8 cellular contexts compared by ENCODE assay signal in the genomic region with DNA sequence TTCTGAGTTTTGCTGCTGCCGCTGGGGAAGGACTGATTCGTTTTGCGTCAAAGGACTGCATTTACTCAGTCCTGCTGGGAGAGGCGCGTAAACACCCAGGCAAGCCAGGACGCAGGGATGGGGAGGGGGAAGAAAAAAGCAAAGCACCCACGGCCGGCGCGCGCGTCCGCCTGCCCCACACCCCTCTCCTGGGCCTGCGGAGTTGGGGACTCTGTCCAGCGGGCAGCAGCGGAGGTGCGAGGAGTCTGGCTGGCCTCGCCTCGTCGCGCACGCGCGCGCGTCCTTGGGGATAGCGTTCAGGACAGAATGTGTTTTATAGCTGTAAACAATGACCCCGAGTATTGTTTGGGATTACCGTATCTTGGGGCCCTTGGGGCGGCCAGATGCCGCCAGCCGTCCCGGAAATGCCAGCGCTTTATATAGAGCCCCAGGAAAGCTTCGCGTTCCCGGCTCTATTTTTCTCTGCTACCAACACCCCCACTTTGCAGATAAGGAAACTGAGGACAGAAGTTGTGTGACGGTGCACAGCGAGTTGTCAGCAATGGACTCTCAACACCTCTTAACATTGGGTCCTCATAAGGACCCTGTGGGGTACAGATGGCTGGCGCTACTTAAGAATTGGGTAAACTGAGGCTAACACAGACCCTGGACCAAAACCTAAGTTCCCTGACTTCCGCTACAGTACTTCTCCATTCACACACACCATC. TPM values are rescaled to one million over a fixed set of nuclear protein-coding genes. Genes with fewer than 3 reads are reported as not detected.
DNase-seq lines count a peak whose midpoint lies in the region; ATAC-seq and TF ChIP-seq lines count a peak whose summit lies in the region.

No MANE protein-coding gene starts in this region.

- ATAC-seq in left cardiac atrium (peak; percentile 14 to 23), HG02763 (IDR thresholded peaks at IDR 0.05; ENCODE audit: unreplicated experiment) (no peak)

- no peaks in the 10 kb centered on the region for H3K9me3 ChIP-seq in adrenal gland (replicated peaks in 1 of 3)
- no peaks in the 10 kb centered on the region for H3K9me3 ChIP-seq in trophoblast cell (ENCODE audit: insufficient read depth, low read depth, low read length)

- peak overlapping the region; percentile 95 for H2AFZ ChIP-seq in trophoblast cell (ENCODE audit: insufficient read depth, low read length, poor library complexity)

- H2BK12ac ChIP-seq in trophoblast cell (ENCODE audit: low read length) = peak overlapping the region; percentile 89

- H3K79me2 ChIP-seq in trophoblast cell (ENCODE audit: control insufficient read depth, insufficient read depth, low read length, poor library complexity) = peaks cover 35% of the 10 kb centered on the region

- H2AK5ac ChIP-seq in trophoblast cell (ENCODE audit: low read length) = peak overlapping the region; percentile 32

- no peak overlapping the region for H3K23ac ChIP-seq in trophoblast cell (ENCODE audit: low read length)

- H3K79me1 ChIP-seq in trophoblast cell (ENCODE audit: low read length) = peaks cover 64% of the 10 kb centered on the region

- TF ChIP-seq CTCF in adrenal gland (IDR thresholded peaks at IDR 0.05) (no peak), GM13977 (IDR thresholded peaks at IDR 0.05; ENCODE audit: extremely low read depth, insufficient read depth, missing control alignments) (no peak)

- peak overlapping the region; percentile 77 for H3K9ac ChIP-seq in trophoblast cell (ENCODE audit: low read length)

- peak overlapping the region; percentile 86 for H4K91ac ChIP-seq in trophoblast cell (ENCODE audit: low read depth, low read length)

- intact Hi-C loops in adrenal gland (cut with DNase I) = loop anchor here (5.0 to 10.0 kb wide), 3 partner anchors 434 to 686 kb away; partner anchors contain the start of gene MRPL33 (in 1 of the 2)
- intact Hi-C loops in left cardiac atrium (cut with DNase I) = loop anchor here (2.0 to 10.0 kb wide), 4 partner anchors 56 to 686 kb away; partner anchors contain the start of genes BABAM2 (in 1 of the 2) and RBKS (in 1 of the 2)

- H3K27ac ChIP-seq in adrenal gland (peak overlapping the region; percentile 94 to 100 (median 98)), trophoblast cell (ENCODE audit: low read depth, low read length) (peak overlapping the region; percentile 98)

- H4K12ac ChIP-seq in trophoblast cell (ENCODE audit: low read depth, low read length) = peak overlapping the region; percentile 94

- peak overlapping the region; percentile 92 for H2BK120ac ChIP-seq in trophoblast cell (ENCODE audit: insufficient read depth, low read length, poor library complexity)

- H3K4me1 ChIP-seq in adrenal gland (replicated peaks in 1 of 2) (peaks cover 4 to 14% of the 10 kb centered on the region in 2 donors), trophoblast cell (ENCODE audit: control insufficient read depth in 1 of 2, insufficient read depth in 2 of 2, low read length in 2 of 2) (peaks cover 24 to 29% of the 10 kb centered on the region in 2 experiments)

- TF ChIP-seq POLR2A in adrenal gland (IDR thresholded peaks at IDR 0.05) = peak in 1 of 2 donors; percentile 41

- DNase-seq in NCI-H748 (lab: John Stamatoyannopoulos, UW; ENCODE audit: unreplicated experiment) = peak; percentile 72
- DNase-seq in NCI-H748 treated with DMSO at 0.1 percent for 48 hours (lab: John Stamatoyannopoulos, UW) = no peak
- peak; percentile 62 to 63 for DNase-seq in Kasumi-1 (lab: John Stamatoyannopoulos, UW)
- DNase-seq in adrenal gland = peak in 6 of 7 donors; percentile 89 to 94 (median 92)
- peak; percentile 92 for DNase-seq in left cardiac atrium
- DNase-seq in trophoblast cell = peak; percentile 58 to 72
- DNase-seq in GM13977 (ENCODE audit: low spot score) = no peak

- in situ Hi-C loops in GM13977 (cut with MboI; ENCODE audit: low pct_unique_long_range_greater_than_20kb, low sequenced_read_pairs, unreplicated experiment) = no loop called here

- H3K27me3 ChIP-seq in adrenal gland (no peaks in the 10 kb centered on the region), trophoblast cell (ENCODE audit: insufficient read depth, low read length) (no peaks in the 10 kb centered on the region)

- H4K8ac ChIP-seq in trophoblast cell (ENCODE audit: low read depth, low read length) = peak overlapping the region; percentile 98

- peak overlapping the region; percentile 83 for H3K18ac ChIP-seq in trophoblast cell (ENCODE audit: low read length)

- peak overlapping the region; percentile 67 for H3K4me2 ChIP-seq in trophoblast cell (ENCODE audit: low read length)

- H3K4me3 ChIP-seq in adrenal gland = peak overlapping the region in 3 of 4 donors; percentile 42 to 90 (median 69)
- H3K4me3 ChIP-seq in trophoblast cell (ENCODE audit: low read depth, low read length) = peak overlapping the region; percentile 54

- 0 to 1% (median 0%) methylated on average over 30 to 41 of the region's 41 CpGs for WGBS in adrenal gland, 4 donors
- WGBS in trophoblast cell (ENCODE audit: extremely low coverage, insufficient coverage, insufficient read length) = no CpG with 5 or more reads among the region's 41 CpGs

- H3K14ac ChIP-seq in trophoblast cell (ENCODE audit: low read length) = peak overlapping the region; percentile 87

- H2BK5ac ChIP-seq in trophoblast cell (ENCODE audit: low read depth, low read length, poor library complexity) = peak overlapping the region; percentile 97

- peak overlapping the region; percentile 87 for H3K4ac ChIP-seq in trophoblast cell (ENCODE audit: low read depth, low read length)

- H3K36me3 ChIP-seq in adrenal gland (replicated peaks in 1 of 2) (no peaks in the 10 kb centered on the region), trophoblast cell (ENCODE audit: control insufficient read depth in 1 of 2, insufficient read depth in 2 of 2, low read length in 2 of 2) (no peaks in the 10 kb centered on the region)

RNA-seq across cellular contexts. Expression of gene FOSL2, which starts 1.6 kb away (rescaled TPM):
- 100 to 1,000 TPM; 392 to 760 (median 431) TPM for total RNA-seq in adrenal gland
- 100 to 1,000 TPM in 1 of 3 donors, 10 to 100 TPM in 2; 83.3 to 143 (median 92.8) TPM for polyA plus RNA-seq in adrenal gland
- total RNA-seq in left cardiac atrium = 100 to 1,000 TPM in 1 of 2 donors, 10 to 100 TPM in 1; 66.6 to 140 TPM
- 25.9 and 27.5 TPM in 2 replicates for polyA plus RNA-seq in trophoblast cell (2013)

Comparison
In these comparisons a context has a peak if more than half of its experiments do, and no peak if none do; other contexts are left out.
1. DNase-seq: peak in NCI-H748 (single experiment), Kasumi-1 (2 of 2), adrenal gland (6 of 7), left cardiac atrium (single experiment) and trophoblast cell (2 of 2); none in NCI-H748 treated with DMSO at 0.1 percent for 48 hours (single experiment) and GM13977 (single experiment).